In the genomic region with DNA sequence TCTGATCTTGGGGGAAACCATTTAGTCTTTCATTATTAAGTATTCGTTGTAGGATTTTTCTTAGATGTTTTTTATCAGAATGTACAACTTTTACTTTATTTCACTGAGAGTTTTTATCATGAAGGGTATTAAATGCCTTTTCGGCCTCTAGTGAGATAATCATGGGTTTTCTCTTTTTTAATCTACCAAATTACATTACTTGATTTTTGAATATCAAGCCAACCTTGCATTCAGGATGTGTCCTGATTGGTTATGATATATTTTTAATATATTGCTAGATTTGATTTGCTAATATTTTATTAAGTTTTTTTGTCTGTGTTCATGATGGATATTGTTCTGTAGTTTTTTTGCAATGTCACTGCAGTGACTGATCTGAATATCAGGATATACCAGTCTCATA, we compare ENCODE assay signal across 19 cellular contexts. TPM values are rescaled to one million over a fixed set of nuclear protein-coding genes. Genes with fewer than 3 reads are reported as not detected.
DNase-seq lines count a peak whose midpoint lies in the region; ATAC-seq, FAIRE-seq and TF ChIP-seq lines count a peak whose summit lies in the region.
"Had no signal": no experiment of that assay in that cellular context is flagged by ENCODE, and none has a peak within 500 bp of the region (broad histone marks: within the 10 kb centered on the region; RNA-seq: fewer than 3 reads in every experiment).

No MANE protein-coding gene starts in this region.

- no peak overlapping the region for H3K27ac ChIP-seq in GM23248
- no peak overlapping the region for H3K27ac ChIP-seq in K562 (ENCODE audit: extremely low read depth, low read depth, low read length)
- H3K27ac ChIP-seq in psoas muscle = no peak overlapping the region
- H3K27ac ChIP-seq: BLaER1 had no signal

- peaks cover 10% of the 10 kb centered on the region for H3K9me3 Mint-ChIP-seq in activated T-helper 17 cell treated with anti-CD3 and anti-CD28 coated beads, Interleukin-2, amount 50 U/mL, for 72 hours

- DNase-seq in GM23248 = peak; percentile 9
- no peak for DNase-seq in K562 (ENCODE audit: extremely low read depth in 1 of 4, low spot score in 3 of 4)
- no peak for DNase-seq in amniotic stem cell (lab: John Stamatoyannopoulos, UW)
- DNase-seq in psoas muscle = no peak
- DNase-seq: 8988T; ACHN; BE2C; C1 segment of cervical spinal cord; CD4-positive, alpha-beta memory T cell; CD8-positive, alpha-beta memory T cell; COR-L47; DMS79 treated with DMSO at 0.1 percent for 48 hours; GF-D8 had no signal

- H4K20me1 ChIP-seq in GM23248 (ENCODE audit: insufficient read depth) = no peaks in the 10 kb centered on the region
- H4K20me1 ChIP-seq in K562 (replicated peaks; ENCODE audit: control insufficient read depth, insufficient read depth, low read length) = no peaks in the 10 kb centered on the region
- H4K20me1 ChIP-seq: BLaER1 had no signal

- in situ Hi-C loops in GM23248 (cut with MboI) = no loop called here
- in situ Hi-C loops in K562 (cut with MboI) = no loop called here

- H3K27me3 Mint-ChIP-seq in activated T-helper 17 cell treated with anti-CD3 and anti-CD28 coated beads, Interleukin-2, amount 50 U/mL, for 72 hours = no peaks in the 10 kb centered on the region
- H3K27me3 Mint-ChIP-seq: CD4-positive, alpha-beta memory T cell; CD4-positive, CD25-positive, alpha-beta regulatory T cell; CD8-positive, alpha-beta memory T cell had no signal

- no peak for TF ChIP-seq RAD21 in K562 (CRISPR knock-in tag; conservative IDR thresholded peaks at IDR 0.05 in 1 of 2, IDR thresholded peaks at IDR 0.05 in 1 of 2)

- H3K4me1 Mint-ChIP-seq in activated T-helper 17 cell treated with anti-CD3 and anti-CD28 coated beads, Interleukin-2, amount 50 U/mL, for 72 hours = no peaks in the 10 kb centered on the region
- H3K4me1 Mint-ChIP-seq: CD14-positive monocyte had no signal

- CTCF ChIA-PET in K562 (lab: Yijun Ruan, JAX; ENCODE audit: low intra/inter-chr PET ratio) = no interaction called here

- no peak overlapping the region for H3K4me3 ChIP-seq in GM23248
- no peak overlapping the region for H3K4me3 ChIP-seq in K562
- no peak overlapping the region for H3K4me3 ChIP-seq in psoas muscle
- H3K4me3 ChIP-seq: BLaER1 had no signal

- no peak for FAIRE-seq in K562 (lab: Jason Lieb, UNC)
- FAIRE-seq: GM12891, GM19239 had no signal

- H3K9me3 ChIP-seq in GM23248 (ENCODE audit: low read depth) (no peaks in the 10 kb centered on the region), K562 (replicated peaks; ENCODE audit: control insufficient read depth, insufficient read depth, low read depth, low read length) (no peaks in the 10 kb centered on the region; the same call in 1 of the 2 replicates), psoas muscle (no peaks in the 10 kb centered on the region)
- H3K9me3 ChIP-seq: BE2C, BLaER1 had no signal

- 0 out of 2 replicates have a peak, but pooled peaks cover 6% of the 10 kb centered on the region for H3K36me3 ChIP-seq in GM23248 (ENCODE audit: low read depth)
- H3K36me3 ChIP-seq in K562 (ENCODE audit: control insufficient read depth, insufficient read depth, low read length) = peaks cover 61% of the 10 kb centered on the region
- H3K36me3 ChIP-seq in psoas muscle (ENCODE audit: insufficient read depth in 1 of 2, low read depth in 1 of 2) = no peaks in the 10 kb centered on the region

- WGBS in GM23248 (ENCODE audit: low coverage in 1 of 2, low lambda C conversion rate in 2 of 2, missing lambda C conversion rate in 2 of 2), 2 experiments = 94 to 97% methylated on average over 2 of the region's 2 CpGs
- 100% methylated on average over 2 of the region's 2 CpGs for WGBS in K562 (ENCODE audit: insufficient coverage, low coverage, missing lambda C conversion rate)
- WGBS in psoas muscle, 3 donors = 98 to 100% (median 100%) methylated on average over 2 of the region's 2 CpGs

- H3K27ac Mint-ChIP-seq in activated T-helper 17 cell treated with anti-CD3 and anti-CD28 coated beads, Interleukin-2, amount 50 U/mL, for 72 hours = no peak overlapping the region
- H3K27ac Mint-ChIP-seq: CD14-positive monocyte; CD4-positive, alpha-beta memory T cell; CD4-positive, CD25-positive, alpha-beta regulatory T cell; CD8-positive, alpha-beta memory T cell had no signal

- no peaks in the 10 kb centered on the region for H3F3A ChIP-seq in GM23248 (ENCODE audit: insufficient read depth)

- no peak for TF ChIP-seq POLR2A in K562 (conservative IDR thresholded peaks at IDR 0.05)

- H3K9ac ChIP-seq in GM23248 = no peak overlapping the region
- H3K9ac ChIP-seq in K562 (ENCODE audit: insufficient read depth in 1 of 2, low read depth in 2 of 2, low read length in 2 of 2) = no peak overlapping the region
- H3K9ac ChIP-seq: BLaER1 had no signal

- H3K27me3 ChIP-seq in GM23248 (replicated peaks; ENCODE audit: insufficient read depth) (no peaks in the 10 kb centered on the region), K562 (ENCODE audit: control insufficient read depth in 2 of 2, insufficient read depth in 2 of 2, low read length in 2 of 2) (no peaks in the 10 kb centered on the region), psoas muscle (ENCODE audit: insufficient read depth in 3 of 3, low read length in 2 of 3) (no peaks in the 10 kb centered on the region)
- H3K27me3 ChIP-seq: BE2C, BLaER1 had no signal

- H3K36me3 Mint-ChIP-seq in activated T-helper 17 cell treated with anti-CD3 and anti-CD28 coated beads, Interleukin-2, amount 50 U/mL, for 72 hours (ENCODE audit: low read depth) = peaks cover 51% of the 10 kb centered on the region

- H3K9me1 ChIP-seq in K562 (ENCODE audit: control insufficient read depth, insufficient read depth, low read length) = no peaks in the 10 kb centered on the region

- ATAC-seq in K562 (no peak), psoas muscle (no peak)
- no peak for ATAC-seq in activated T-helper 17 cell treated with anti-CD3 and anti-CD28 coated beads, Interleukin-2, amount 50 U/mL, for 72 hours (replicated peaks)

- H3K79me2 ChIP-seq in GM23248 (ENCODE audit: insufficient read depth) (peaks cover under 1% of the 10 kb centered on the region; the same call in 1 of the 2 replicates), K562 (ENCODE audit: control insufficient read depth, insufficient read depth, low read length) (no peaks in the 10 kb centered on the region)

- no peak overlapping the region for H2AFZ ChIP-seq in GM23248
- no peak overlapping the region for H2AFZ ChIP-seq in K562 (ENCODE audit: low read depth, low read length)

- H3K4me2 ChIP-seq in GM23248 (ENCODE audit: unreplicated experiment) (no peak overlapping the region), K562 (ENCODE audit: insufficient read depth, low read length) (no peak overlapping the region)
- H3K4me2 ChIP-seq: BLaER1 had no signal

- no TSS peak for BruUV-seq in K562 (replicated peaks; lab: Mats Ljungman, UMichigan)

- POLR2A ChIA-PET in K562 (lab: Yijun Ruan, JAX) = interaction anchor here (1.2 kb wide), 1 partner anchor 47 kb away, joined by 3 read pairs; no protein-coding TSS in a partner anchor

- no peaks in the 10 kb centered on the region for H3K9me2 ChIP-seq in GM23248 (ENCODE audit: insufficient read depth)

- TF ChIP-seq CTCF in K562 (IDR thresholded peaks at IDR 0.05 in 2 of 3, conservative IDR thresholded peaks at IDR 0.05 in 1 of 3; ENCODE audit: insufficient read depth in 2 of 3, low read depth in 1 of 3, low read length in 3 of 3) (no peak), psoas muscle (IDR thresholded peaks at IDR 0.05) (no peak)

- intact Hi-C loops in K562 (cut with micrococcal nuclease) (no loop called here), psoas muscle (cut with DNase I) (no loop called here)

- H3K4me1 ChIP-seq in GM23248 (ENCODE audit: insufficient read depth) = no peaks in the 10 kb centered on the region
- no peaks in the 10 kb centered on the region for H3K4me1 ChIP-seq in K562 (replicated peaks in 1 of 2; ENCODE audit: control insufficient read depth in 2 of 2, insufficient read depth in 2 of 2, low read length in 2 of 2)
- H3K4me1 ChIP-seq in psoas muscle = no peaks in the 10 kb centered on the region
- H3K4me1 ChIP-seq: BE2C, BLaER1 had no signal

- no peak overlapping the region for H3K4me3 Mint-ChIP-seq in activated T-helper 17 cell treated with anti-CD3 and anti-CD28 coated beads, Interleukin-2, amount 50 U/mL, for 72 hours
- H3K4me3 Mint-ChIP-seq: CD14-positive monocyte; CD4-positive, CD25-positive, alpha-beta regulatory T cell; CD8-positive, alpha-beta memory T cell had no signal

- no peak for TF ChIP-seq EP300 in K562 (IDR thresholded peaks at IDR 0.05; ENCODE audit: low read length)

TF ChIP-seq in K562, 482 proteins besides CTCF, POLR2A, EP300 and RAD21:
- peak; percentile 93 for TF ChIP-seq ZNF324 (CRISPR knock-in tag; IDR thresholded peaks at IDR 0.05)
- no peak for TF ChIP-seq SMAD3 (CRISPR knock-in tag; conservative IDR thresholded peaks at IDR 0.05)

RNA-seq across cellular contexts. Expression of a gene that starts 9.4 kb away (rescaled TPM):
- 4.9 and 11.8 TPM in 2 replicates for total RNA-seq in GM23248 (2014; rRNA removed; shearing (Covaris generic))
- polyA plus RNA-seq in GM23248 (2016; fragmentation: Nextera tagmentation; extraction: Ambion mirVana) (11.1 and 13.5 TPM in 2 replicates), K562 (2011; rRNA removed) (73.1 and 90.0 TPM in 2 replicates), K562 (2014; fragmentation: Illumina TruSeq; extraction: Trizol) (54.7 and 60.3 TPM in 2 replicates), K562 (2014; fragmentation: Nextera tagmentation; extraction: Ambion mirVana) (10 to 100 TPM; 42.6 to 43.9 TPM), K562 (2014; rRNA removed) (70.5 and 75.0 TPM in 2 replicates), psoas muscle (under 1 TPM; 0.15 to 0.25 (median 0.18) TPM)
- 31.7 and 105 TPM in 2 replicates for total RNA-seq in K562 (2011; cell fraction: chromatin; rRNA removed; ENCODE audit: low replicate concordance)
- 21.0 and 29.3 TPM in 2 replicates for total RNA-seq in K562 (2011; cell fraction: nucleolus; rRNA removed)
- total RNA-seq in K562 (2011; cell fraction: nucleoplasm; rRNA removed) = 27.2 and 36.0 TPM in 2 replicates
- total RNA-seq in K562 (2014; rRNA removed) (37.1 and 43.6 TPM in 2 replicates), K562 (2014; rRNA removed; fragmentation: Illumina TruSeq; extraction: Trizol) (70.7 and 85.1 TPM in 2 replicates), K562 (2015; rRNA removed; fragmentation: Illumina TruSeq; extraction: Trizol) (56.7 and 67.4 TPM in 2 replicates), K562 (2021) (42.5 and 48.0 TPM in 2 replicates), psoas muscle (under 1 TPM in 3 of 4 donors, not detected in 1; 0.30 to 0.48 (median 0.37) TPM)
- polyA plus RNA-seq in K562 (2011; cell fraction: cytosol; rRNA removed) = 14.7 and 30.5 TPM in 2 replicates
- 37.4 and 63.3 TPM in 2 replicates for polyA plus RNA-seq in K562 (2011; cell fraction: nucleus; rRNA removed)
- polyA plus RNA-seq in K562 (2012) = 33.4 and 43.8 TPM in 2 replicates
- polyA minus RNA-seq in K562 (2011; rRNA and poly(A)+ RNA removed) = 43.3 and 45.9 TPM in 2 replicates
- polyA minus RNA-seq in K562 (2011; cell fraction: cytosol; rRNA and poly(A)+ RNA removed) = 12.9 and 16.3 TPM in 2 replicates
- polyA minus RNA-seq in K562 (2011; cell fraction: nucleus; rRNA and poly(A)+ RNA removed) = 52.4 and 107 TPM in 2 replicates
- total RNA-seq in activated T-helper 17 cell treated with anti-CD3 and anti-CD28 coated beads, Interleukin-2, amount 50 U/mL, for 72 hours = 10 to 100 TPM; 49.0 to 59.4 TPM
